In the genomic region with DNA sequence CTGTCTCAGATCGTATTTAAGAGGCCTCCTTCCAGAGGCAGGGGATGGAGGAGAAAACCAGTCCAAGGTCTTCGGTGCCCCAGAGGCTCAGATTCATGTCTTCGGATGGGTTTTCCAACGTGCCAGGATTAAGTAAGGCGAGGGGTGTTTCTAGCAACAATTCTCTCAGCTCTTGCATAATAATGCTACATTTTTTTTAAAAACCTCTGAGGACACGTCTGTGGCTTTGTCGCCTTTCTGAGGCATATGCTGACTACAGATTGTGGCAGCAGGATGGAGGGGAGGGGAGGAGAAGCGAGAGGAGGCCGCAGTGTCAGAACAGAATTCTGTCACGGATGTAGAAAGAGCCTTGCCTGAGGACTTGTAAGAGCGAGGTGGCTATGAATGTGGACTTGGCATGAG, we compare ENCODE assay signal across 8 cellular contexts. TPM values are rescaled to one million over a fixed set of nuclear protein-coding genes. Genes with fewer than 3 reads are reported as not detected.
A peak's percentile ranks its signal among the peaks of the same experiment; 100 is the strongest.
DNase-seq lines count a peak whose midpoint lies in the region; ATAC-seq and TF ChIP-seq lines count a peak whose summit lies in the region.

No MANE protein-coding gene starts in this region.

- no peaks in the 10 kb centered on the region for H3K36me3 ChIP-seq in BLaER1 treated with 17β-estradiol and CSF1 and Interleukin-3, amounts not matched to agents 10 nM and 100 nM
- H3K36me3 ChIP-seq in mucosa of descending colon (ENCODE audit: low read depth), result no peaks in the 10 kb centered on the region

- intact Hi-C loops in mucosa of descending colon (cut with DNase I, micrococcal nuclease), result no loop called here

- ATAC-seq in mucosa of descending colon (peak; percentile 61), GM21737 (IDR thresholded peaks at IDR 0.05; ENCODE audit: unreplicated experiment) (no peak), HG02678 (IDR thresholded peaks at IDR 0.05; ENCODE audit: unreplicated experiment) (no peak)

- DNase-seq in NCI-H1694 (lab: John Stamatoyannopoulos, UW), result peak; percentile 89
- peak; percentile 59 for DNase-seq in activated CD8-positive, alpha-beta memory T cell treated with anti-CD3 and anti-CD28 coated beads, Interleukin-2, amount 50 U/mL, for 24 hours (ENCODE audit: extremely low read depth)
- peak in 1 of 3 donors; percentile 37 for DNase-seq in mucosa of descending colon
- DNase-seq in NCI-H1105 (lab: John Stamatoyannopoulos, UW), result no peak
- DNase-seq in SHP77 treated with DMSO at 0.1 percent for 48 hours (lab: John Stamatoyannopoulos, UW), result no peak

- H4K20me1 ChIP-seq in BLaER1 treated with 17β-estradiol and CSF1 and Interleukin-3, amounts not matched to agents 10 nM and 100 nM, result peaks cover 0 to 9% (median 0%) of the 10 kb centered on the region in 11 experiments; a peak in 3 of 22 replicates

- no peaks in the 10 kb centered on the region for H3K27me3 ChIP-seq in BLaER1 treated with 17β-estradiol and CSF1 and Interleukin-3, amounts not matched to agents 10 nM and 100 nM

- peak overlapping the region in 8 of 10 experiments; percentile 24 to 53 (median 52); a peak in 13 of 20 replicates for H3K4me3 ChIP-seq in BLaER1 treated with 17β-estradiol and CSF1 and Interleukin-3, amounts not matched to agents 10 nM and 100 nM
- no peak overlapping the region for H3K4me3 ChIP-seq in mucosa of descending colon

- no peak for TF ChIP-seq CTCF in mucosa of descending colon (IDR thresholded peaks at IDR 0.05)

- H3K9me3 ChIP-seq in BLaER1 treated with 17β-estradiol and CSF1 and Interleukin-3, amounts not matched to agents 10 nM and 100 nM (replicated peaks in 1 of 11), result peaks cover 0 to 8% (median 6%) of the 10 kb centered on the region in 11 experiments; a peak in 10 of 22 replicates
- H3K9me3 ChIP-seq in mucosa of descending colon, result no peaks in the 10 kb centered on the region

- peak overlapping the region; percentile 70 to 99 (median 96) for H3K4me2 ChIP-seq in BLaER1 treated with 17β-estradiol and CSF1 and Interleukin-3, amounts not matched to agents 10 nM and 100 nM

- H3K4me1 ChIP-seq in BLaER1 treated with 17β-estradiol and CSF1 and Interleukin-3, amounts not matched to agents 10 nM and 100 nM, result peaks cover 77 to 100% (median 95%) of the 10 kb centered on the region in 10 experiments
- peaks cover 2% of the 10 kb centered on the region for H3K4me1 ChIP-seq in mucosa of descending colon (ENCODE audit: low read depth)

- H3K27ac ChIP-seq in BLaER1 treated with 17β-estradiol and CSF1 and Interleukin-3, amounts not matched to agents 10 nM and 100 nM, result peak overlapping the region in 10 of 11 experiments; percentile 31 to 96 (median 87); a peak in 19 of 22 replicates

- peak overlapping the region in 10 of 11 experiments; percentile 29 to 85 (median 80); a peak in 19 of 22 replicates for H3K9ac ChIP-seq in BLaER1 treated with 17β-estradiol and CSF1 and Interleukin-3, amounts not matched to agents 10 nM and 100 nM

RNA-seq across cellular contexts. Expression of gene CCDC167, which starts 17.7 kb away (rescaled TPM):
- total RNA-seq in mucosa of descending colon, result 10 to 100 TPM in 2 of 3 donors, 1 to 10 TPM in 1; 5.4 to 13.4 (median 12.1) TPM

Comparison
In these comparisons a context has a peak if more than half of its experiments do, and no peak if none do; other contexts are left out.
1. DNase-seq: peak in NCI-H1694 (single experiment) and activated CD8-positive, alpha-beta memory T cell treated with anti-CD3 and anti-CD28 coated beads, Interleukin-2, amount 50 U/mL, for 24 hours (single experiment); none in NCI-H1105 (single experiment) and SHP77 treated with DMSO at 0.1 percent for 48 hours (single experiment).